ENCODE assay signal across 1 cellular context in genomic region chr1:31927661-31927980, GRCh38.
TF ChIP-seq lines count a peak whose summit lies in the region.

No MANE protein-coding gene starts in this region.

TF ChIP-seq in IMR-90, 13 proteins besides CTCF, POLR2A, EP300 and RAD21:
- TF ChIP-seq ELK1 (IDR thresholded peaks at IDR 0.05; ENCODE audit: borderline replicate concordance, low read depth, low read length) (no peak), FOS (IDR thresholded peaks at IDR 0.05; ENCODE audit: low read depth, low read length) (no peak), USF2 (IDR thresholded peaks at IDR 0.05; ENCODE audit: low read depth, low read length) (no peak), MAZ (IDR thresholded peaks at IDR 0.05; ENCODE audit: borderline replicate concordance, low read depth, low read length) (no peak), BHLHE40 (IDR thresholded peaks at IDR 0.05; ENCODE audit: low read depth, low read length) (no peak), MAFK (IDR thresholded peaks at IDR 0.05; ENCODE audit: low read depth, low read length) (no peak), CEBPB (IDR thresholded peaks at IDR 0.05; ENCODE audit: low read depth, low read length) (no peak), RFX5 (IDR thresholded peaks at IDR 0.05; ENCODE audit: low read depth, low read length) (no peak), CHD1 (IDR thresholded peaks at IDR 0.05; ENCODE audit: low read depth, low read length) (no peak), RCOR1 (IDR thresholded peaks at IDR 0.05; ENCODE audit: insufficient replicate concordance, low read length) (no peak), MXI1 (IDR thresholded peaks at IDR 0.05; ENCODE audit: borderline replicate concordance, low read depth, low read length) (no peak), SMC3 (IDR thresholded peaks at IDR 0.05; ENCODE audit: low read depth, low read length) (no peak), NFE2L2 (IDR thresholded peaks at IDR 0.05; ENCODE audit: low read depth, low read length) (no peak)
